8 cellular contexts compared by ENCODE assay signal in genomic region chr2:134411828-134412638, GRCh38.
A peak's percentile ranks its signal among the peaks of the same experiment; 100 is the strongest.
DNase-seq lines count a peak whose midpoint lies in the region; ATAC-seq and TF ChIP-seq lines count a peak whose summit lies in the region.

No MANE protein-coding gene starts in this region.

- no peak overlapping the region for H3K4me3 ChIP-seq in right cardiac atrium (ENCODE audit: low read length)
- no peak overlapping the region for H3K4me3 ChIP-seq in skeletal muscle cell (ENCODE audit: low read depth, low read length)

- H3K27ac ChIP-seq in right cardiac atrium (ENCODE audit: low read length), result peak overlapping the region; percentile 44

- intact Hi-C loops in right cardiac atrium (cut with DNase I), result loop anchor here in 3 of 4 donors (5.0 to 10.0 kb wide), 2 partner anchors 295 to 297 kb away; no protein-coding TSS in a partner anchor

- DNase-seq in GM13977 (ENCODE audit: low spot score) (peak; percentile 74), NCI-H1436 (lab: John Stamatoyannopoulos, UW) (peak; percentile 78), SW480 (ENCODE audit: low spot score) (peak; percentile 93), amniotic stem cell (lab: John Stamatoyannopoulos, UW) (peak; percentile 41), right cardiac atrium (peak; percentile 61 to 83 (median 79)), skeletal muscle cell (ENCODE audit: low read depth) (peak; percentile 53), GOT3 (lab: John Stamatoyannopoulos, UW) (no peak)

- peaks cover 11% of the 10 kb centered on the region for H3K4me1 ChIP-seq in right cardiac atrium (ENCODE audit: control insufficient read depth, insufficient read depth, low read length)

- no peaks in the 10 kb centered on the region for H3K27me3 ChIP-seq in right cardiac atrium (ENCODE audit: control insufficient read depth, insufficient read depth)

- H3K9me3 ChIP-seq in right cardiac atrium (ENCODE audit: control insufficient read depth, low read length), result no peaks in the 10 kb centered on the region

- WGBS in right cardiac atrium, result 38% methylated on average over 8 of the region's 8 CpGs

- TF ChIP-seq CTCF in GM13977 (IDR thresholded peaks at IDR 0.05; ENCODE audit: extremely low read depth, insufficient read depth, missing control alignments), result peak; percentile 87

- in situ Hi-C loops in GM13977 (cut with MboI; ENCODE audit: low pct_unique_long_range_greater_than_20kb, low sequenced_read_pairs, unreplicated experiment), result loop anchor here (10.0 to 25.0 kb wide), 3 partner anchors 175 to 450 kb away; no protein-coding TSS in a partner anchor

- peak; percentile 99 for ATAC-seq in HG02798 (IDR thresholded peaks at IDR 0.05; ENCODE audit: poor library complexity, unreplicated experiment)
- ATAC-seq in right cardiac atrium, result peak; percentile 94 to 95
